Comparison of ENCODE assay signal across 1 cellular context in genomic region chr1:94528271-94528670, GRCh38.
TF ChIP-seq lines count a peak whose summit lies in the region.

No MANE protein-coding gene starts in this region.

TF ChIP-seq in HepG2, 621 proteins besides CTCF, POLR2A, EP300 and RAD21 (continued from another document):
- TF ChIP-seq RERE (CRISPR knock-in tag; IDR thresholded peaks at IDR 0.05; ENCODE audit: low read depth) (no peak), HDAC1 (CRISPR knock-in tag; IDR thresholded peaks at IDR 0.05) (no peak), STAG1 (CRISPR knock-in tag; IDR thresholded peaks at IDR 0.05) (peak; percentile 13; the same call in 1 of the 2 replicates), ARNT2 (CRISPR knock-in tag; IDR thresholded peaks at IDR 0.05; ENCODE audit: low read depth) (no peak), NFAT5 (CRISPR knock-in tag; IDR thresholded peaks at IDR 0.05) (no peak)
